9 cellular contexts compared by ENCODE assay signal in genomic region chr4:184287697-184288255, GRCh38.
DNase-seq lines count a peak whose midpoint lies in the region; ATAC-seq, FAIRE-seq and TF ChIP-seq lines count a peak whose summit lies in the region.
"Had no signal": no experiment of that assay in that cellular context is flagged by ENCODE, and none has a peak within 500 bp of the region (broad histone marks: within the 10 kb centered on the region; RNA-seq: fewer than 3 reads in every experiment).

No MANE protein-coding gene starts in this region.

- intact Hi-C loops in Panc1 (cut with micrococcal nuclease; ENCODE audit: unreplicated experiment): loop anchor here (10.0 kb wide), 1 partner anchor 187 kb away; the partner anchor contains the start of gene IRF2

- ATAC-seq in Panc1: peak; percentile 65
- no peak for ATAC-seq in activated CD4-positive, CD25-positive, alpha-beta regulatory T cell treated with anti-CD3 and anti-CD28 coated beads, Interleukin-2, amount 50 U/mL, for 24 hours

- no peaks in the 10 kb centered on the region for H3K9me3 Mint-ChIP-seq in osteocyte (ENCODE audit: unreplicated experiment)

- H3K27me3 Mint-ChIP-seq in osteocyte (ENCODE audit: unreplicated experiment): no peaks in the 10 kb centered on the region

- H3K27ac ChIP-seq in Panc1 (ENCODE audit: low read length): no peak overlapping the region
- H3K27ac ChIP-seq: SJSA1 had no signal

- peaks cover 3% of the 10 kb centered on the region for H3K4me1 Mint-ChIP-seq in osteocyte (ENCODE audit: unreplicated experiment)

- DNase-seq in GM06990 (ENCODE audit: extremely low read depth, insufficient read length) (peak; percentile 55), Panc1 (ENCODE audit: low read depth, low spot score) (no peak), fibroblast of gingiva (ENCODE audit: low read depth) (peak; percentile 58), osteocyte (ENCODE audit: extremely low spot score, unreplicated experiment) (no peak), H54 (ENCODE audit: insufficient read length, low spot score) (no peak), NCI-H2227 (lab: John Stamatoyannopoulos, UW; ENCODE audit: unreplicated experiment) (no peak), NCI-H146 (lab: John Stamatoyannopoulos, UW) (no peak)

- TF ChIP-seq POLR2A in H54 (IDR thresholded peaks at IDR 0.05; ENCODE audit: low read depth, low read length): no peak

- FAIRE-seq in H54 (lab: Jason Lieb, UNC): no peak

- peak overlapping the region; percentile 35 for H3K4me3 ChIP-seq in GM06990 (replicated peaks; ENCODE audit: low read depth, low read length)
- no peak overlapping the region for H3K4me3 ChIP-seq in Panc1 (ENCODE audit: low read depth in 2 of 2, low read length in 2 of 2)
- H3K4me3 ChIP-seq: SJSA1 had no signal

- CTCF ChIA-PET in Panc1 (lab: Charles Lee): no interaction called here

- no peak overlapping the region for H3K4me3 Mint-ChIP-seq in osteocyte (ENCODE audit: unreplicated experiment)

- H3K27me3 ChIP-seq in GM06990 (replicated peaks; ENCODE audit: control insufficient read depth, insufficient read depth, low read length): no peaks in the 10 kb centered on the region
- no peaks in the 10 kb centered on the region for H3K27me3 ChIP-seq in Panc1 (ENCODE audit: control insufficient read depth, insufficient read depth, low read length)
- H3K27me3 ChIP-seq: SJSA1 had no signal

- H3K9me3 ChIP-seq in Panc1 (ENCODE audit: control insufficient read depth, insufficient read depth, low read depth, low read length): no peaks in the 10 kb centered on the region
- H3K9me3 ChIP-seq: SJSA1 had no signal

- no TSS peak for BruUV-seq in Panc1 (replicated peaks; lab: Mats Ljungman, UMichigan)

- in situ Hi-C loops in Panc1 (cut with HindIII; ENCODE audit: low pct_unique_long_range_greater_than_20kb, low sequenced_read_pairs): no loop called here

- H3K36me3 Mint-ChIP-seq in osteocyte (ENCODE audit: unreplicated experiment): no peaks in the 10 kb centered on the region

- H3K36me3 ChIP-seq in GM06990 (ENCODE audit: control insufficient read depth, insufficient read depth, low read length): no peaks in the 10 kb centered on the region
- H3K36me3 ChIP-seq in Panc1 (ENCODE audit: control insufficient read depth, insufficient read depth, low read length): no peaks in the 10 kb centered on the region
- H3K36me3 ChIP-seq: SJSA1 had no signal

- POLR2A ChIA-PET in Panc1 (lab: Charles Lee): no interaction called here

- TF ChIP-seq CTCF in GM06990 (IDR thresholded peaks at IDR 0.05; ENCODE audit: insufficient read depth, low read length, poor library complexity, severe bottlenecking) (no peak), Panc1 (IDR thresholded peaks at IDR 0.05) (peak; percentile 42), osteocyte (IDR thresholded peaks at IDR 0.05) (peak; percentile 52)

- H3K4me1 ChIP-seq in Panc1 (ENCODE audit: control insufficient read depth, insufficient read depth, low read length): no peaks in the 10 kb centered on the region; the same call in none of the 2 replicates
- H3K4me1 ChIP-seq: SJSA1 had no signal

- no peak overlapping the region for H3K27ac Mint-ChIP-seq in osteocyte (ENCODE audit: unreplicated experiment)

Comparison
In these comparisons a context has a peak if more than half of its experiments do, and no peak if none do; other contexts are left out.
1. DNase-seq: peak in GM06990 (single experiment) and fibroblast of gingiva (single experiment); none in Panc1 (single experiment), osteocyte (single experiment), H54 (single experiment), NCI-H2227 (single experiment) and NCI-H146 (single experiment).